ENCODE assay signal across 29 cellular contexts in the genomic region with DNA sequence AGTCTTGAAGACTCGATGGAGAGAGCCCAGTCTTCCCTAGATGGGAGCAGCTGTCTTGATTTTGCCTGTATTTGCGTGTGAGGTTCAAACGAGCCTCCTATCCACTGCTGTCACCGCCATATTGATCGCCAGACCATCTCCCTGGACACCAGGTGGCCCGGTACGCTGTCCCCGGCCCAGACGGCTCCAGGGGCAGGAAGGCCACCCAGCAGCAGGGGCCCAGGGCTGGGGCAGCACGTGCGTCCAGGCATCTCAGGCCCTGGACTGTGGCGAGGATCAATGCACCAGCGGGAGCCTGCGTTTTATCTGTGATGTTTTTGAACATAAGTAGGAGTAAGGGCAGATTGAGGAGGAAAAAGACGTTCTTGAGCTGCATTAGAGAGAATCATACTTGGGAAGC.
"Had no signal": no experiment of that assay in that cellular context is flagged by ENCODE, and none has a peak within 500 bp of the region (broad histone marks: within the 10 kb centered on the region; RNA-seq: fewer than 3 reads in every experiment).

No MANE protein-coding gene starts in this region.

- H3K27me3 ChIP-seq: neutrophil, pancreas, spleen, suprapubic skin, testis, tibial nerve, upper lobe of left lung, vagina had no signal

- H3K4me1 Mint-ChIP-seq: naive B cell; naive thymus-derived CD8-positive, alpha-beta T cell; nephron; stimulated activated memory B cell treated with anti-CD40 and anti-IgM and Interleukin-4, amounts not matched to agents 10 μg/mL and 1 μg/mL and 100 μg/mL, for 72 hours; stimulated activated naive CD8-positive, alpha-beta T cell treated with anti-CD3 and anti-CD28 coated beads, Interleukin-15, amount 100 ng/mL, for 72 hours had no signal

- DNase-seq: naive B cell; naive thymus-derived CD8-positive, alpha-beta T cell; nucleus accumbens; pancreas; right cardiac atrium; spleen; stimulated activated CD4-positive, alpha-beta T cell treated with anti-CD3 and anti-CD28 coated beads, Interleukin-12 subunit alpha, Interleukin-12 subunit beta, amount 100 ng/mL, for 4 hours; stimulated activated CD4-positive, alpha-beta T cell treated with anti-CD3 and anti-CD28 coated beads, Interleukin-1b, Interleukin-23, amount 100 ng/mL, for 48 hours; stimulated activated CD4-positive, alpha-beta T cell treated with anti-CD3 and anti-CD28 coated beads, Interleukin-4, amount 100 ng/mL, for 1 hour; stimulated activated CD4-positive, alpha-beta T cell treated with anti-CD3 and anti-CD28 coated beads, Interleukin-4, amount 100 ng/mL, for 4 hours; stimulated activated CD8-positive, alpha-beta memory T cell treated with anti-CD3 and anti-CD28 coated beads, Interleukin-4, amount 100 ng/mL, for 48 hours; stimulated activated naive CD4-positive, alpha-beta T cell; stimulated activated naive CD8-positive, alpha-beta T cell treated with anti-CD3 and anti-CD28 coated beads, Interleukin-15, amount 100 ng/mL, for 72 hours; stimulated activated naive CD8-positive, alpha-beta T cell treated with anti-CD3 and anti-CD28 coated beads, Interleukin-15, Interleukin-2, amounts not matched to agents 100 U/mL and 50 U/mL, for 24 hours; substantia nigra; testis; trophoblast cell had no signal

- H3K4me3 Mint-ChIP-seq: naive B cell; naive thymus-derived CD8-positive, alpha-beta T cell; nephron; neural crest cell; stimulated activated memory B cell treated with anti-CD40 and anti-IgM and Interleukin-4, amounts not matched to agents 10 μg/mL and 1 μg/mL and 100 μg/mL, for 72 hours; stimulated activated naive CD8-positive, alpha-beta T cell treated with anti-CD3 and anti-CD28 coated beads, Interleukin-15, amount 100 ng/mL, for 72 hours had no signal

- H3K27ac Mint-ChIP-seq: naive B cell; naive thymus-derived CD8-positive, alpha-beta T cell; stimulated activated memory B cell treated with anti-CD40 and anti-IgM and Interleukin-4, amounts not matched to agents 10 μg/mL and 1 μg/mL and 100 μg/mL, for 72 hours; stimulated activated naive CD8-positive, alpha-beta T cell treated with anti-CD3 and anti-CD28 coated beads, Interleukin-15, amount 100 ng/mL, for 72 hours had no signal

- H3K36me3 ChIP-seq: neutrophil, pancreas, prostate gland, spleen, suprapubic skin, tibial nerve, upper lobe of left lung, vagina had no signal

- H3K36me3 Mint-ChIP-seq: naive B cell; stimulated activated memory B cell treated with anti-CD40 and anti-IgM and Interleukin-4, amounts not matched to agents 10 μg/mL and 1 μg/mL and 100 μg/mL, for 72 hours had no signal

- H3K9me3 Mint-ChIP-seq: nephron; stimulated activated memory B cell treated with anti-CD40 and anti-IgM and Interleukin-4, amounts not matched to agents 10 μg/mL and 1 μg/mL and 100 μg/mL, for 72 hours had no signal

- H3K27me3 Mint-ChIP-seq: naive B cell; naive thymus-derived CD8-positive, alpha-beta T cell; stimulated activated memory B cell treated with anti-CD40 and anti-IgM and Interleukin-4, amounts not matched to agents 10 μg/mL and 1 μg/mL and 100 μg/mL, for 72 hours; stimulated activated naive CD8-positive, alpha-beta T cell treated with anti-CD3 and anti-CD28 coated beads, Interleukin-15, amount 100 ng/mL, for 72 hours had no signal

- H3K27ac ChIP-seq: neutrophil, pancreas, prostate gland, skin epidermis, spleen, suprapubic skin, testis, tibial nerve, upper lobe of left lung, vagina had no signal

- H3K9me3 ChIP-seq: neutrophil, pancreas, prostate gland, suprapubic skin, testis, upper lobe of left lung, vagina had no signal

- H3K4me2 ChIP-seq: smooth muscle cell had no signal

- ATAC-seq: naive thymus-derived CD8-positive, alpha-beta T cell; pancreas; right cardiac atrium; sciatic nerve; stimulated activated memory B cell treated with anti-CD40 and anti-IgM and Interleukin-4, amounts not matched to agents 10 μg/mL and 1 μg/mL and 100 μg/mL, for 72 hours; stimulated activated naive CD8-positive, alpha-beta T cell treated with anti-CD3 and anti-CD28 coated beads, Interleukin-15, amount 100 ng/mL, for 72 hours; stimulated activated naive CD8-positive, alpha-beta T cell treated with anti-CD3 and anti-CD28 coated beads, Interleukin-15, Interleukin-2, amounts not matched to agents 100 U/mL and 50 U/mL, for 24 hours had no signal

- H3K4me1 ChIP-seq: pancreas, prostate gland, spleen, suprapubic skin, testis, tibial nerve, upper lobe of left lung, vagina had no signal

- H3K4me3 ChIP-seq: pancreas, prostate gland, skin epidermis, smooth muscle cell, spleen, suprapubic skin, testis, tibial nerve, upper lobe of left lung, vagina had no signal
